8 cellular contexts compared by ENCODE assay signal in the genomic region with DNA sequence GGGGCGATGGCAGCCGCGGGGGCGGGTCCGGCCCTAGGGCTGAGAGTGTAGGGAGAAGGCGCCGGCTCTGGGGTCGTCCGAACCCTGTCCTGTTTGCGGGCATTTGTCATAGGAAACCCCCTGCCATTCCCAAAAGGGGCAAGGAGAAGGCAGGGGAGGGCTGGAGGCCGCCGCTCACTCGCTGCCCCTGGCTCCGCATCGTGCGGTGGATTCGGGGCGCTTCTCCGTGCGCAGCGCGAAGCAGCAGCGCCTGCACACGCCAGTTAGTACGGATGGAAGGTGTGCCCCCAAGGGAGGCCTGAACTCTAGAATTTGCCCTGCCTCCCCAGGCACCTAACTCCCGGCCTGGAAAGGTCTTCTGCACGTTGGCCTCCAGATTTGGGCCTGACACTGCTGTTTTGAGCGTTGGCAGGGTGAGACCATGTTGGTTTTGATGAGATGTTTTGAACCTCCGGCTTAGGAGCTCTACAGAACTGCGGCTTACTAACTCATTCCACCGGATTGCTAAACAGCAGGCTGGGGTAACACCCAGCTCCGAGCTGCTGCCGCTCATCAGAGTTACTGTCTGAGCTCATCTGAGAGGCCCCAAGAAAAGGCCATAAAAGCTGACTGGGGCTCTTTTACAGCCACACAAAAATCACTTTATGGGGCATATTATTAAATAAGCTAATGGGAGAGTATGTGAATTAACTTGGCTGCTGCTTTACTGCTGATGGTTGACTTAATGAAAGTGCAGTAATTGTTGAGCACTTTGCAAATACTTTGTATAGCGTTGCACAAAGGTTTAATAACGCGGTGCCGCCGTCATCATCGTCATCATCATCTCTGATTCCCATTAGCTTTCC. TPM values are rescaled to one million over a fixed set of nuclear protein-coding genes. Genes with fewer than 3 reads are reported as not detected.
DNase-seq lines count a peak whose midpoint lies in the region; ATAC-seq and TF ChIP-seq lines count a peak whose summit lies in the region.

No MANE protein-coding gene starts in this region.

- peaks cover 4% of the 10 kb centered on the region for H3K36me3 Mint-ChIP-seq in activated CD4-positive, alpha-beta T cell treated with anti-CD3 and anti-CD28 coated beads, Interleukin-2, amount 10 ng/mL, durations not matched to agents 24 days and 14 days (ENCODE audit: low read depth)

- DNase-seq in BJ (ENCODE audit: low read depth) (no peak), epithelial cell of esophagus (ENCODE audit: low read depth) (peak; percentile 80), NCI-H446 treated with DMSO at 0.1 percent for 48 hours (lab: John Stamatoyannopoulos, UW) (no peak)
- peak; percentile 78 for DNase-seq in activated CD4-positive, alpha-beta T cell treated with anti-CD3 and anti-CD28 coated beads, Interleukin-2, amount 10 ng/mL, durations not matched to agents 24 days and 14 days

- H3K4me3 ChIP-seq in BJ (ENCODE audit: low read depth, low read length), result peak overlapping the region; percentile 70
- H3K4me3 ChIP-seq in epithelial cell of esophagus (ENCODE audit: low read length), result peak overlapping the region; percentile 76
- H3K4me3 ChIP-seq in muscle layer of duodenum (ENCODE audit: low read depth in 1 of 2, low read length in 2 of 2), result peak overlapping the region; percentile 84 to 93
- H3K4me3 ChIP-seq in thymus (ENCODE audit: low read length), result peak overlapping the region; percentile 53

- peak overlapping the region; percentile 92 for H3K4me3 Mint-ChIP-seq in activated CD4-positive, alpha-beta T cell treated with anti-CD3 and anti-CD28 coated beads, Interleukin-2, amount 10 ng/mL, durations not matched to agents 24 days and 14 days

- H3K4me1 ChIP-seq in muscle layer of duodenum (ENCODE audit: control insufficient read depth in 1 of 2, insufficient read depth in 2 of 2, low read length in 2 of 2) (peaks cover 0 to 27% of the 10 kb centered on the region in 2 donors), thymus (ENCODE audit: control insufficient read depth, insufficient read depth, low read length) (peaks cover 3% of the 10 kb centered on the region)

- peak overlapping the region; percentile 63 for H3K27ac Mint-ChIP-seq in activated CD4-positive, alpha-beta T cell treated with anti-CD3 and anti-CD28 coated beads, Interleukin-2, amount 10 ng/mL, durations not matched to agents 24 days and 14 days

- H3K36me3 ChIP-seq in BJ (ENCODE audit: control insufficient read depth, insufficient read depth, low read length), result no peaks in the 10 kb centered on the region
- H3K36me3 ChIP-seq in muscle layer of duodenum (ENCODE audit: control insufficient read depth in 1 of 2, insufficient read depth in 2 of 2, low read length in 2 of 2), result no peaks in the 10 kb centered on the region
- no peaks in the 10 kb centered on the region for H3K36me3 ChIP-seq in thymus (ENCODE audit: control insufficient read depth, insufficient read depth)

- H3K9me3 Mint-ChIP-seq in activated CD4-positive, alpha-beta T cell treated with anti-CD3 and anti-CD28 coated beads, Interleukin-2, amount 10 ng/mL, durations not matched to agents 24 days and 14 days, result no peaks in the 10 kb centered on the region

- peaks cover 32% of the 10 kb centered on the region for H3K27me3 Mint-ChIP-seq in activated CD4-positive, alpha-beta T cell treated with anti-CD3 and anti-CD28 coated beads, Interleukin-2, amount 10 ng/mL, durations not matched to agents 24 days and 14 days

- peak; percentile 31 for ATAC-seq in GM19351 (IDR thresholded peaks at IDR 0.05; ENCODE audit: unreplicated experiment)
- ATAC-seq in HG03558 (IDR thresholded peaks at IDR 0.05; ENCODE audit: extremely low read depth, unreplicated experiment), result peak; percentile 15

- H3K9me3 ChIP-seq in muscle layer of duodenum (ENCODE audit: control insufficient read depth in 1 of 2, low read length in 2 of 2) (no peaks in the 10 kb centered on the region), thymus (ENCODE audit: control insufficient read depth) (no peaks in the 10 kb centered on the region)

- H3K27me3 ChIP-seq in BJ (ENCODE audit: control insufficient read depth, insufficient read depth, low read length) (peaks cover 9% of the 10 kb centered on the region), muscle layer of duodenum (ENCODE audit: low read depth, low read length) (no peaks in the 10 kb centered on the region), thymus (ENCODE audit: control insufficient read depth, insufficient read depth) (peaks cover 29% of the 10 kb centered on the region)

- WGBS in thymus, result 22% methylated on average over 39 of the region's 39 CpGs

- TF ChIP-seq CTCF in BJ (IDR thresholded peaks at IDR 0.05; ENCODE audit: insufficient read depth, low read depth, low read length), result no peak
- TF ChIP-seq CTCF in epithelial cell of esophagus (IDR thresholded peaks at IDR 0.05; ENCODE audit: insufficient read depth, low read depth, low read length, missing control alignments), result no peak

- H3K27ac ChIP-seq in muscle layer of duodenum (ENCODE audit: low read length), result peak overlapping the region; percentile 31
- H3K27ac ChIP-seq in thymus (ENCODE audit: low read depth), result peak overlapping the region; percentile 47

- peaks cover 28% of the 10 kb centered on the region for H3K4me1 Mint-ChIP-seq in activated CD4-positive, alpha-beta T cell treated with anti-CD3 and anti-CD28 coated beads, Interleukin-2, amount 10 ng/mL, durations not matched to agents 24 days and 14 days

- CTCF ChIA-PET in BJ (lab: Yijun Ruan, JAX), result no interaction called here

- POLR2A ChIA-PET in BJ (lab: Charles Lee), result no interaction called here

- intact Hi-C loops in activated CD4-positive, alpha-beta T cell treated with anti-CD3 and anti-CD28 coated beads, Interleukin-2, amount 10 ng/mL, durations not matched to agents 24 days and 14 days (cut with micrococcal nuclease), result loop anchor here (2.0 to 5.0 kb wide), 6 partner anchors 21 to 501 kb away; a partner anchor contains a TSS

RNA-seq across cellular contexts. Expression of a gene that starts 1.0 kb away (rescaled TPM):
- polyA plus RNA-seq in BJ (2011; rRNA removed) (6.8 and 7.8 TPM in 2 replicates), thymus (15.7 TPM)
- polyA minus RNA-seq in BJ (2011; rRNA and poly(A)+ RNA removed), result 2.5 and 3.7 TPM in 2 replicates
- 6.6 and 7.7 TPM in 2 replicates for total RNA-seq in activated CD4-positive, alpha-beta T cell treated with anti-CD3 and anti-CD28 coated beads, Interleukin-2, amount 10 ng/mL, durations not matched to agents 24 days and 14 days

Comparison
In these comparisons a context has a peak if more than half of its experiments do, and no peak if none do; other contexts are left out.
1. DNase-seq: peak in activated CD4-positive, alpha-beta T cell treated with anti-CD3 and anti-CD28 coated beads, Interleukin-2, amount 10 ng/mL, durations not matched to agents 24 days and 14 days (single experiment) and epithelial cell of esophagus (single experiment); none in BJ (single experiment) and NCI-H446 treated with DMSO at 0.1 percent for 48 hours (single experiment).
2. Peak in every context shown above with its lines, with median percentiles within 50 percentile points of each other: H3K4me3 ChIP-seq.